1 cellular context compared by ENCODE assay signal in the genomic region with DNA sequence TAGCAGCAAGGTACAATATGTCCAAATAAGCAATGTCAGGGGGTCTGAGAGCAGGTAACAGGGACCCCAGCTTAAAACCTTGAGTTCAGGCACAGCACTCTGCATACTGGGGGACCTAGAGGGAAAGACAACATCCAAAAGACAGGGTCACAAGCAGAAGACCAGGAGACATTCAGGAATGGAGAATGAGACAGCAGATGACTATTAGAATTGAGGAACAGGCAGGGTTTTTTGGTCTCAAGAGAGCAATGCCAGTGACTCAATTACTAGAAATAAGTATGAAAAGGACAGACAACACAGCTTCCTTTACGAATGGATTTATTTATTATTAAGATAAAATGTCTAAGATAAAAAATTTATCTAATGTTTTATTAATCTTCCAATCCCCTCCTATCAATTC.
TF ChIP-seq lines count a peak whose summit lies in the region.

No MANE protein-coding gene starts in this region.

TF ChIP-seq in IMR-90, 13 proteins besides CTCF, POLR2A, EP300 and RAD21:
- TF ChIP-seq RFX5 (IDR thresholded peaks at IDR 0.05; ENCODE audit: low read depth, low read length) (no peak), RCOR1 (IDR thresholded peaks at IDR 0.05; ENCODE audit: insufficient replicate concordance, low read length) (no peak), BHLHE40 (IDR thresholded peaks at IDR 0.05; ENCODE audit: low read depth, low read length) (no peak), FOS (IDR thresholded peaks at IDR 0.05; ENCODE audit: low read depth, low read length) (no peak)
- TF ChIP-seq, protein P1, sequence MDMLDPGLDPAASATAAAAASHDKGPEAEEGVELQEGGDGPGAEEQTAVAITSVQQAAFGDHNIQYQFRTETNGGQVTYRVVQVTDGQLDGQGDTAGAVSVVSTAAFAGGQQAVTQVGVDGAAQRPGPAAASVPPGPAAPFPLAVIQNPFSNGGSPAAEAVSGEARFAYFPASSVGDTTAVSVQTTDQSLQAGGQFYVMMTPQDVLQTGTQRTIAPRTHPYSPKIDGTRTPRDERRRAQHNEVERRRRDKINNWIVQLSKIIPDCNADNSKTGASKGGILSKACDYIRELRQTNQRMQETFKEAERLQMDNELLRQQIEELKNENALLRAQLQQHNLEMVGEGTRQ (IDR thresholded peaks at IDR 0.05; ENCODE audit: low read depth, low read length): no peak
